ENCODE assay signal across 13 cellular contexts in genomic region chr9:113231701-113232100, GRCh38. TPM values are rescaled to one million over a fixed set of nuclear protein-coding genes. Genes with fewer than 3 reads are reported as not detected.
DNase-seq lines count a peak whose midpoint lies in the region; ATAC-seq and TF ChIP-seq lines count a peak whose summit lies in the region.
"Had no signal": no experiment of that assay in that cellular context is flagged by ENCODE, and none has a peak within 500 bp of the region (broad histone marks: within the 10 kb centered on the region; RNA-seq: fewer than 3 reads in every experiment).

No MANE protein-coding gene starts in this region.

- H4K91ac ChIP-seq in IMR-90 (ENCODE audit: insufficient read depth, low read depth, low read length) = no peak overlapping the region

- no peak overlapping the region for H3K4ac ChIP-seq in IMR-90 (ENCODE audit: low read depth, low read length)

- H3K9me1 ChIP-seq in IMR-90 (ENCODE audit: insufficient read depth, low read length) = peaks cover 11% of the 10 kb centered on the region; the same call in 1 of the 2 replicates

- no peak overlapping the region for H3K9ac ChIP-seq in IMR-90 (ENCODE audit: low read depth, low read length)
- H3K9ac ChIP-seq: GM23248 had no signal

- ATAC-seq in IMR-90 (ENCODE audit: low read depth) (no peak), lower lobe of right lung (no peak)
- ATAC-seq in stimulated activated naive CD8-positive, alpha-beta T cell treated with anti-CD3 and anti-CD28 coated beads, Interleukin-15, Interleukin-2, amounts not matched to agents 100 U/mL and 50 U/mL, for 24 hours = no peak
- ATAC-seq: A549, HCT116 had no signal

- intact Hi-C loops in IMR-90 (cut with micrococcal nuclease) = no loop called here
- intact Hi-C loops in dendritic cell treated with granulocyte-macrophage colony-stimulating factor and Interleukin-4, amounts not matched to agents 40 ng/mL and 50 ng/mL, for 4 days (cut with micrococcal nuclease) = loop anchor here (1.0 kb wide), 1 partner anchor 9 kb away; no protein-coding TSS in a partner anchor
- intact Hi-C loops in lower lobe of right lung (cut with DNase I) = no loop called here

- H4K20me1 ChIP-seq in IMR-90 (ENCODE audit: insufficient read depth, low read length) = peaks cover 32% of the 10 kb centered on the region

- no peak for DNase-seq in IMR-90
- no peak for DNase-seq in lower lobe of right lung
- DNase-seq in HPDE6-E6E7 (ENCODE audit: extremely low spot score) = no peak
- no peak for DNase-seq in KBM-7
- no peak for DNase-seq in ecto neural progenitor cell (ENCODE audit: low spot score)
- DNase-seq in stimulated activated naive CD8-positive, alpha-beta T cell treated with anti-CD3 and anti-CD28 coated beads, Interleukin-15, Interleukin-2, amounts not matched to agents 100 U/mL and 50 U/mL, for 24 hours = no peak
- DNase-seq: BE2C, DMS 273 treated with DMSO at 0.1 percent for 48 hours, GM23248 had no signal

- H3K27me3 Mint-ChIP-seq in dendritic cell treated with granulocyte-macrophage colony-stimulating factor and Interleukin-4, amounts not matched to agents 40 ng/mL and 50 ng/mL, for 4 days = no peaks in the 10 kb centered on the region

- no peak overlapping the region for H2AK9ac ChIP-seq in IMR-90 (replicated peaks; ENCODE audit: low read depth, low read length, poor library complexity)

- H3K4me1 ChIP-seq in IMR-90 (ENCODE audit: control insufficient read depth, insufficient read depth, low read length) (peaks cover 4% of the 10 kb centered on the region), lower lobe of right lung (peaks cover 33% of the 10 kb centered on the region)
- H3K4me1 ChIP-seq: A549 had no signal

- in situ Hi-C loops in IMR-90 (cut with MboI; ENCODE audit: low sequenced_read_pairs) (no loop called here), KBM-7 (cut with MboI; ENCODE audit: low pct_unique_long_range_greater_than_20kb, low sequenced_read_pairs) (no loop called here)

- no peak overlapping the region for H3K14ac ChIP-seq in IMR-90 (replicated peaks; ENCODE audit: low read depth, low read length)

- H3K27ac Mint-ChIP-seq in dendritic cell treated with granulocyte-macrophage colony-stimulating factor and Interleukin-4, amounts not matched to agents 40 ng/mL and 50 ng/mL, for 4 days = peak overlapping the region; percentile 88

- H3K18ac ChIP-seq in IMR-90 (ENCODE audit: low read depth, low read length) = no peak overlapping the region

- no peak overlapping the region for H3K4me3 ChIP-seq in IMR-90 (ENCODE audit: insufficient read depth, low read depth, low read length)
- no peak overlapping the region for H3K4me3 ChIP-seq in lower lobe of right lung
- H3K4me3 ChIP-seq: A549, GM12878, GM23248 had no signal

- peak overlapping the region; percentile 14; the same call in 1 of the 2 replicates for H2BK120ac ChIP-seq in IMR-90 (ENCODE audit: low read depth, low read length)

- no peak overlapping the region for H4K8ac ChIP-seq in IMR-90 (ENCODE audit: low read depth in 2 of 2, low read length in 2 of 2)

- BruUV-seq in IMR-90 (replicated peaks; lab: Mats Ljungman, UMichigan) = no TSS peak

- H3K79me1 ChIP-seq in IMR-90 (ENCODE audit: low read depth in 1 of 2, low read length in 2 of 2) = peaks cover 32 to 57% of the 10 kb centered on the region in 2 experiments

- no peaks in the 10 kb centered on the region for H3K9me3 ChIP-seq in IMR-90 (ENCODE audit: control insufficient read depth, insufficient read depth, low read length)
- H3K9me3 ChIP-seq in lower lobe of right lung = no peaks in the 10 kb centered on the region
- H3K9me3 ChIP-seq: A549, BE2C had no signal

- H2AFZ ChIP-seq in IMR-90 (replicated peaks; ENCODE audit: low read length, poor library complexity) = no peak overlapping the region
- H2AFZ ChIP-seq: GM23248 had no signal

- TF ChIP-seq CTCF in IMR-90 (conservative IDR thresholded peaks at IDR 0.05; ENCODE audit: low read depth, low read length) (no peak), lower lobe of right lung (IDR thresholded peaks at IDR 0.05) (no peak)

- no peak overlapping the region for H3K4me2 ChIP-seq in IMR-90 (ENCODE audit: low read depth, low read length)
- H3K4me2 ChIP-seq: A549 had no signal

- H3K4me3 Mint-ChIP-seq in dendritic cell treated with granulocyte-macrophage colony-stimulating factor and Interleukin-4, amounts not matched to agents 40 ng/mL and 50 ng/mL, for 4 days = no peak overlapping the region

- CTCF ChIA-PET in IMR-90 (lab: Yijun Ruan, JAX) = interaction anchor here (0.5 kb wide), 1 partner anchor 234 kb away, joined by 3 read pairs; no protein-coding TSS in a partner anchor

- H3K36me3 ChIP-seq in IMR-90 (ENCODE audit: control insufficient read depth, insufficient read depth, low read length) = peaks cover 2% of the 10 kb centered on the region
- no peaks in the 10 kb centered on the region for H3K36me3 ChIP-seq in lower lobe of right lung

- no peak overlapping the region for H3K56ac ChIP-seq in IMR-90 (ENCODE audit: extremely low read depth, insufficient read depth, low read length)

- no peak for TF ChIP-seq POLR2A in IMR-90 (IDR thresholded peaks at IDR 0.05; ENCODE audit: low read depth, low read length)

- no peak overlapping the region for H3K27ac ChIP-seq in IMR-90 (ENCODE audit: insufficient read depth, low read length)
- peak overlapping the region; percentile 81 for H3K27ac ChIP-seq in lower lobe of right lung
- H3K27ac ChIP-seq: A549, GM23248 had no signal

- no peaks in the 10 kb centered on the region for H3K27me3 ChIP-seq in IMR-90 (ENCODE audit: control insufficient read depth, insufficient read depth, low read length)
- H3K27me3 ChIP-seq in lower lobe of right lung (ENCODE audit: low read depth) = no peaks in the 10 kb centered on the region
- H3K27me3 ChIP-seq: BE2C had no signal

- H3K4me1 Mint-ChIP-seq in dendritic cell treated with granulocyte-macrophage colony-stimulating factor and Interleukin-4, amounts not matched to agents 40 ng/mL and 50 ng/mL, for 4 days (ENCODE audit: low read depth) = peaks cover 46% of the 10 kb centered on the region

- no peaks in the 10 kb centered on the region for H3K9me3 Mint-ChIP-seq in dendritic cell treated with granulocyte-macrophage colony-stimulating factor and Interleukin-4, amounts not matched to agents 40 ng/mL and 50 ng/mL, for 4 days

- dilution Hi-C loops in IMR-90 (cut with HindIII; ENCODE audit: low sequenced_read_pairs, unreplicated experiment) = no loop called here

- H2BK15ac ChIP-seq in IMR-90 (ENCODE audit: low read depth, low read length) = no peak overlapping the region

- WGBS in IMR-90 (ENCODE audit: extremely low coverage in 2 of 2, insufficient read length in 1 of 2), 2 experiments = no CpG with 5 or more reads among the region's 2 CpGs

- no peaks in the 10 kb centered on the region for H3K36me3 Mint-ChIP-seq in dendritic cell treated with granulocyte-macrophage colony-stimulating factor and Interleukin-4, amounts not matched to agents 40 ng/mL and 50 ng/mL, for 4 days (ENCODE audit: low read depth)

- no peak overlapping the region for H4K5ac ChIP-seq in IMR-90 (ENCODE audit: low read depth, low read length)

- TF ChIP-seq RAD21 in IMR-90 (IDR thresholded peaks at IDR 0.05; ENCODE audit: low read length) = no peak

- no peak overlapping the region for H3K23ac ChIP-seq in IMR-90 (ENCODE audit: low read depth, low read length)

- POLR2A ChIA-PET in IMR-90 (lab: Charles Lee; ENCODE audit: unreplicated experiment) = no interaction called here

- no peak overlapping the region for H2BK5ac ChIP-seq in IMR-90 (ENCODE audit: low read depth, low read length, poor library complexity, severe bottlenecking)

- H2AK5ac ChIP-seq in IMR-90 (ENCODE audit: low read depth, low read length) = no peak overlapping the region; the same call in 1 of the 2 replicates

- H2BK20ac ChIP-seq in IMR-90 (ENCODE audit: low read depth, low read length) = no peak overlapping the region

TF ChIP-seq in IMR-90, 13 proteins besides CTCF, POLR2A, EP300 and RAD21 (continues in another document):
- TF ChIP-seq SMC3 (IDR thresholded peaks at IDR 0.05; ENCODE audit: low read depth, low read length) (no peak), CEBPB (IDR thresholded peaks at IDR 0.05; ENCODE audit: low read depth, low read length) (no peak), CHD1 (IDR thresholded peaks at IDR 0.05; ENCODE audit: low read depth, low read length) (no peak), MXI1 (IDR thresholded peaks at IDR 0.05; ENCODE audit: borderline replicate concordance, low read depth, low read length) (no peak), NFE2L2 (IDR thresholded peaks at IDR 0.05; ENCODE audit: low read depth, low read length) (no peak), RFX5 (IDR thresholded peaks at IDR 0.05; ENCODE audit: low read depth, low read length) (no peak), BHLHE40 (IDR thresholded peaks at IDR 0.05; ENCODE audit: low read depth, low read length) (no peak), RCOR1 (IDR thresholded peaks at IDR 0.05; ENCODE audit: insufficient replicate concordance, low read length) (no peak), USF2 (IDR thresholded peaks at IDR 0.05; ENCODE audit: low read depth, low read length) (no peak)

RNA-seq across cellular contexts. Expression of gene SLC31A1, which starts 10.4 kb away (rescaled TPM):
- 23.3 and 27.5 TPM in 2 replicates for total RNA-seq in IMR-90 (2012; rRNA removed)
- 16.4 and 17.9 TPM in 2 replicates for polyA plus RNA-seq in IMR-90 (2012; rRNA removed)
- polyA plus RNA-seq in IMR-90 (2012; cell fraction: cytosol; rRNA removed) = 9.3 and 10.2 TPM in 2 replicates
- polyA plus RNA-seq in IMR-90 (2012; cell fraction: nucleus; rRNA removed; ENCODE audit: low replicate concordance) = 1.9 and 7.6 TPM in 2 replicates
- total RNA-seq in lower lobe of right lung = 48.4 TPM

RNA-seq across cellular contexts. Expression of gene FKBP15, which starts 10.6 kb away (rescaled TPM):
- 25.5 and 25.6 TPM in 2 replicates for total RNA-seq in IMR-90 (2012; rRNA removed)
- polyA plus RNA-seq in IMR-90 (2012; rRNA removed) = 20.1 and 20.4 TPM in 2 replicates
- 8.6 and 9.6 TPM in 2 replicates for polyA plus RNA-seq in IMR-90 (2012; cell fraction: cytosol; rRNA removed)
- polyA plus RNA-seq in IMR-90 (2012; cell fraction: nucleus; rRNA removed; ENCODE audit: low replicate concordance) = 20.7 and 43.2 TPM in 2 replicates
- total RNA-seq in lower lobe of right lung = 84.6 TPM

RNA-seq across cellular contexts. Expression of gene CDC26, which starts 43.7 kb away (rescaled TPM):
- 16.5 and 49.2 TPM in 2 replicates for total RNA-seq in IMR-90 (2012; rRNA removed)
- polyA plus RNA-seq in IMR-90 (2012; rRNA removed) = 27.4 and 32.7 TPM in 2 replicates
- 4.0 and 14.4 TPM in 2 replicates for polyA plus RNA-seq in IMR-90 (2012; cell fraction: cytosol; rRNA removed)
- 1.1 and 14.2 TPM in 2 replicates for polyA plus RNA-seq in IMR-90 (2012; cell fraction: nucleus; rRNA removed; ENCODE audit: low replicate concordance)
- 29.1 TPM for total RNA-seq in lower lobe of right lung

RNA-seq across cellular contexts. Expression of gene PRPF4, which starts 43.8 kb away (rescaled TPM):
- total RNA-seq in IMR-90 (2012; rRNA removed) (32.5 and 38.0 TPM in 2 replicates), lower lobe of right lung (12.6 TPM)
- polyA plus RNA-seq in IMR-90 (2012; rRNA removed) = 20.7 and 21.4 TPM in 2 replicates
- polyA plus RNA-seq in IMR-90 (2012; cell fraction: cytosol; rRNA removed) = 9.6 and 17.1 TPM in 2 replicates
- 5.4 and 11.1 TPM in 2 replicates for polyA plus RNA-seq in IMR-90 (2012; cell fraction: nucleus; rRNA removed; ENCODE audit: low replicate concordance)
